ENCODE assay signal across 1 cellular context in the genomic region with DNA sequence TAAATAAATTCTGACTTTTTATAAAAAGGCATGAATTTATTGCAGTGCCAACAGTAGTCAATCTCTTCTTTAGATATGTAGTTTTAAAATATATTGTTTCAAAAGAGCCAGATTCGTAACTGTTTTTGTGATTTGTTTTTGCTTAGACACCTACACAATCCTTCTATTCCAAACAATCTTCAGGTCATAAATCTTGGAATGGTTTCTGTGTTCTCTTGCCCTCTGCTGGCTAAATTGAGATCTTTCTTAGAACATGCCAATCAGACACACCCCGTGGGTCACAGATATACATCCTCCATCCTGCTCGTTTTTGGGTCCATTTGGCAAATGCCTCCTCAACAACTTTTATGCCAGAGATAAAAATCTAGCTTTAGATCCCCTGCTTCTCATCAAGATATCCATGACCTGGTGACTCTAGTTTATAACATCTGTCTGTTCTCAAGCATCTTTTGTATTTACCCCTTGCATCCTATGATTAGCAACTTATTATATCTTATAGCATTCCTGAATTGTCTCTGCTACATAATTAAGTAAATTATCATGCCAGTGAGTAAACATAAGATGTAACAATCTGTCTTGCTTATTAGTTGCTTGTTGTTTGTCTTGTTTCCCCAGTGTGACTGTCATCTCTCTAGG.
A peak's percentile ranks its signal among the peaks of the same experiment; 100 is the strongest.
TF ChIP-seq lines count a peak whose summit lies in the region.

No MANE protein-coding gene starts in this region.

TF ChIP-seq in K562, 482 proteins besides CTCF, POLR2A, EP300 and RAD21 (continued from another document):
- TF ChIP-seq, protein P1, sequence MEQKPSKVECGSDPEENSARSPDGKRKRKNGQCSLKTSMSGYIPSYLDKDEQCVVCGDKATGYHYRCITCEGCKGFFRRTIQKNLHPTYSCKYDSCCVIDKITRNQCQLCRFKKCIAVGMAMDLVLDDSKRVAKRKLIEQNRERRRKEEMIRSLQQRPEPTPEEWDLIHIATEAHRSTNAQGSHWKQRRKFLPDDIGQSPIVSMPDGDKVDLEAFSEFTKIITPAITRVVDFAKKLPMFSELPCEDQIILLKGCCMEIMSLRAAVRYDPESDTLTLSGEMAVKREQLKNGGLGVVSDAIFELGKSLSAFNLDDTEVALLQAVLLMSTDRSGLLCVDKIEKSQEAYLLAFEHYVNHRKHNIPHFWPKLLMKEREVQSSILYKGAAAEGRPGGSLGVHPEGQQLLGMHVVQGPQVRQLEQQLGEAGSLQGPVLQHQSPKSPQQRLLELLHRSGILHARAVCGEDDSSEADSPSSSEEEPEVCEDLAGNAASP (IDR thresholded peaks at IDR 0.05): 0 out of 2 replicates have a peak, but pooled peaks have one; percentile 1
- TF ChIP-seq CC2D1A (IDR thresholded peaks at IDR 0.05): no peak
- TF ChIP-seq RCOR1 (IDR thresholded peaks at IDR 0.05; ENCODE audit: borderline replicate concordance in 1 of 2, low read depth in 2 of 2, low read length in 2 of 2): peak in 1 of 2 experiments; percentile 25; a peak in 1 of 4 replicates
- TF ChIP-seq ZNF77 (CRISPR knock-in tag; IDR thresholded peaks at IDR 0.05): no peak
- peak; percentile 22 for TF ChIP-seq HDAC3 (IDR thresholded peaks at IDR 0.05; ENCODE audit: borderline replicate concordance, partially characterized antibody)
- no peak for TF ChIP-seq SAP30 (IDR thresholded peaks at IDR 0.05; ENCODE audit: borderline replicate concordance, insufficient read depth, low read depth, low read length, poor library complexity, severe bottlenecking)
- TF ChIP-seq SREBF2 (CRISPR knock-in tag; IDR thresholded peaks at IDR 0.05): no peak
- TF ChIP-seq, protein P2, sequence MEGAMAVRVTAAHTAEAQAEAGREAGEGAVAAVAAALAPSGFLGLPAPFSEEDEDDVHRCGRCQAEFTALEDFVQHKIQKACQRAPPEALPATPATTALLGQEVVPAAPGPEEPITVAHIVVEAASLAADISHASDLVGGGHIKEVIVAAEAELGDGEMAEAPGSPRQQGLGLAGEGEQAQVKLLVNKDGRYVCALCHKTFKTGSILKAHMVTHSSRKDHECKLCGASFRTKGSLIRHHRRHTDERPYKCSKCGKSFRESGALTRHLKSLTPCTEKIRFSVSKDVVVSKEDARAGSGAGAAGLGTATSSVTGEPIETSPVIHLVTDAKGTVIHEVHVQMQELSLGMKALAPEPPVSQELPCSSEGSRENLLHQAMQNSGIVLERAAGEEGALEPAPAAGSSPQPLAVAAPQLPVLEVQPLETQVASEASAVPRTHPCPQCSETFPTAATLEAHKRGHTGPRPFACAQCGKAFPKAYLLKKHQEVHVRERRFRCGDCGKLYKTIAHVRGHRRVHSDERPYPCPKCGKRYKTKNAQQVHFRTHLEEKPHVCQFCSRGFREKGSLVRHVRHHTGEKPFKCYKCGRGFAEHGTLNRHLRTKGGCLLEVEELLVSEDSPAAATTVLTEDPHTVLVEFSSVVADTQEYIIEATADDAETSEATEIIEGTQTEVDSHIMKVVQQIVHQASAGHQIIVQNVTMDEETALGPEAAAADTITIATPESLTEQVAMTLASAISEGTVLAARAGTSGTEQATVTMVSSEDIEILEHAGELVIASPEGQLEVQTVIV (CRISPR knock-in tag; IDR thresholded peaks at IDR 0.05; ENCODE audit: borderline replicate concordance): no peak
- peak; percentile 63 for TF ChIP-seq SMC3 (conservative IDR thresholded peaks at IDR 0.05; ENCODE audit: insufficient read depth, low read depth, low read length)
- peak; percentile 91 for TF ChIP-seq MEIS2 (IDR thresholded peaks at IDR 0.05; ENCODE audit: partially characterized antibody)
- no peak for TF ChIP-seq ZNF324 (CRISPR knock-in tag; IDR thresholded peaks at IDR 0.05)
- TF ChIP-seq ZNF311 (CRISPR knock-in tag; IDR thresholded peaks at IDR 0.05): no peak
- TF ChIP-seq ZNF217 (CRISPR knock-in tag; IDR thresholded peaks at IDR 0.05): no peak
- no peak for TF ChIP-seq ZNF431 (CRISPR knock-in tag; IDR thresholded peaks at IDR 0.05)
- no peak for TF ChIP-seq JUN (IDR thresholded peaks at IDR 0.05; ENCODE audit: borderline replicate concordance, low read depth, low read length)
- no peak for TF ChIP-seq JUN (CRISPR knock-in tag; IDR thresholded peaks at IDR 0.05; ENCODE audit: borderline replicate concordance)
- TF ChIP-seq NFIC (IDR thresholded peaks at IDR 0.05): no peak
- no peak for TF ChIP-seq HDAC1 (IDR thresholded peaks at IDR 0.05)
